In the genomic region with DNA sequence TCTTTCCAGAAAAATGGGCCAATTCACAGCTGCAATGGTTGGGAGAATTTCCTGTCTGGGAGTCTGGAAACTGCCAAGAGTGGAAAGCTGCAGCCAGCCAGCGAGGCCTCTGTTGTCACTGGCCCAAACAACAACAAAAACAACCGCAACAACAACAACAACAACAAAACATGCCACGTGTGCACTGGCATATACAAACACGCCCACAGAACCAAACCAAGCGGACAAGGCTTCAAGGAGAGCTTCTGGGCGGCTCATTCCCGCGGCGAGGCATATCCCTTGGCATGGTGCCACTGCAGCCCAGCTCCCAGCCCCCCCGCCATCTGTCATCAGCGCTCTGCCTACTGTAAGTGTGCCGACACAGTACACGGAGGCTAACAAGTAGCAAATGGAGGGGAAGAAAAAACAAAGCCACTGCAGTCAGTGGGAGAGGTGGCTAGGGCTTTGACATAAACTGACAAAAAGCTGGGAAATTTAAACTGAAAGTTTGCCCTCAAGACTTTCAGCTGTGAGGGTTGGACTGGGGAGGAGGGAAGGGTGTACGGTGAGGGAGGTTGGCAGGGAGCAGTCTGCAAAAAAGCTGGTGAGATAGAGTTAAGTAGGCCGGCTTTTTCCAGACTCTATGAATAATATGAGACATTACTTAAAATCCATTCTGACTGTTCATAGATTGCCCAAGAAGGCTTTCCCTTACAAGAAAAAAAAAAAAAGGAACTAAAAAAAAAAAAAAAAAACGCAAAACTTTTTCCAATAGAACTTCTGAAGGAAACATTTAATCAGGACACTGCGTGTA, we compare ENCODE assay signal across 10 cellular contexts.
A peak's percentile ranks its signal among the peaks of the same experiment; 100 is the strongest.
DNase-seq lines count a peak whose midpoint lies in the region; ATAC-seq and TF ChIP-seq lines count a peak whose summit lies in the region.
"Had no signal": no experiment of that assay in that cellular context is flagged by ENCODE, and none has a peak within 500 bp of the region (broad histone marks: within the 10 kb centered on the region; RNA-seq: fewer than 3 reads in every experiment).

No MANE protein-coding gene starts in this region.

- no peaks in the 10 kb centered on the region for H3K79me2 ChIP-seq in smooth muscle cell (ENCODE audit: low read depth)

- CTCF ChIA-PET in A673 (lab: Charles Lee) = no interaction called here

- ATAC-seq in left ventricle myocardium superior (peak; percentile 96), HG03175 (IDR thresholded peaks at IDR 0.05; ENCODE audit: unreplicated experiment) (no peak), GM21717 (IDR thresholded peaks at IDR 0.05; ENCODE audit: unreplicated experiment) (no peak)

- H3K9ac ChIP-seq in smooth muscle cell (ENCODE audit: low read depth) = peak overlapping the region; percentile 78

- no peak overlapping the region for H3K27ac ChIP-seq in A673 (ENCODE audit: low read depth, low read length, poor library complexity, severe bottlenecking)
- H3K27ac ChIP-seq in smooth muscle cell (ENCODE audit: low read depth) = peak overlapping the region; percentile 95
- H3K27ac ChIP-seq: SK-N-MC had no signal

- H3K4me3 ChIP-seq in A673 (ENCODE audit: low read depth, low read length, poor library complexity, severe bottlenecking) = no peak overlapping the region
- peak overlapping the region; percentile 45 for H3K4me3 ChIP-seq in smooth muscle cell
- H3K4me3 ChIP-seq: SK-N-MC had no signal

- no TSS peak for BruUV-seq in A673 (replicated peaks; lab: Mats Ljungman, UMichigan)

- no peaks in the 10 kb centered on the region for H3K4me1 ChIP-seq in A673 (ENCODE audit: insufficient read depth, low read length, poor library complexity, severe bottlenecking)
- peaks cover 6% of the 10 kb centered on the region for H3K4me1 ChIP-seq in smooth muscle cell (ENCODE audit: low read depth)

- peak; percentile 51 for DNase-seq in A673 (ENCODE audit: low spot score)
- peak; percentile 90 for DNase-seq in NCI-H1105 (lab: John Stamatoyannopoulos, UW)
- peak; percentile 68 for DNase-seq in amniotic stem cell (lab: John Stamatoyannopoulos, UW)
- DNase-seq in left ventricle myocardium superior = peak; percentile 91
- peak; percentile 61 for DNase-seq in smooth muscle cell (lab: John Stamatoyannopoulos, UW; ENCODE audit: unreplicated experiment)
- no peak for DNase-seq in T-helper 2 cell
- DNase-seq: CD4-positive, CD25-positive, alpha-beta regulatory T cell had no signal

- peak overlapping the region; percentile 84 for H3K4me2 ChIP-seq in smooth muscle cell

- TF ChIP-seq CTCF in A673 (conservative IDR thresholded peaks at IDR 0.05; ENCODE audit: low read depth, low read length) (no peak), smooth muscle cell (IDR thresholded peaks at IDR 0.05; ENCODE audit: borderline replicate concordance, insufficient read depth, poor library complexity, severe bottlenecking) (no peak)

- peak overlapping the region; percentile 77 for H2AFZ ChIP-seq in smooth muscle cell (ENCODE audit: low read depth)

- H3K36me3 ChIP-seq in A673 (ENCODE audit: insufficient read depth, low read length, poor library complexity, severe bottlenecking) (no peaks in the 10 kb centered on the region), smooth muscle cell (ENCODE audit: low read depth) (no peaks in the 10 kb centered on the region)

- H3K9me3 ChIP-seq in A673 (ENCODE audit: low read depth, low read length, poor library complexity, severe bottlenecking) (no peaks in the 10 kb centered on the region), smooth muscle cell (replicated peaks; ENCODE audit: low read depth) (no peaks in the 10 kb centered on the region)

- POLR2A ChIA-PET in A673 (lab: Charles Lee; ENCODE audit: low non-redundant PET) = no interaction called here

- peaks cover 4% of the 10 kb centered on the region for H3F3A ChIP-seq in smooth muscle cell (ENCODE audit: low read depth)

- H4K20me1 ChIP-seq in smooth muscle cell (ENCODE audit: low read depth) = no peaks in the 10 kb centered on the region

- 24% methylated on average over 17 of the region's 17 CpGs for WGBS in smooth muscle cell (ENCODE audit: low lambda C conversion rate)

- intact Hi-C loops in A673 (cut with micrococcal nuclease; ENCODE audit: unreplicated experiment) = no loop called here
- intact Hi-C loops in left ventricle myocardium superior (cut with micrococcal nuclease) = no loop called here

- H3K27me3 ChIP-seq in A673 (replicated peaks; ENCODE audit: insufficient read depth, low read depth, low read length, poor library complexity) = peaks cover 17% of the 10 kb centered on the region
- no peaks in the 10 kb centered on the region for H3K27me3 ChIP-seq in smooth muscle cell (ENCODE audit: low read depth)

Comparison
In these comparisons a context has a peak if more than half of its experiments do, and no peak if none do; other contexts are left out.
1. DNase-seq: peak in A673 (single experiment), NCI-H1105 (single experiment), amniotic stem cell (single experiment), left ventricle myocardium superior (single experiment) and smooth muscle cell (single experiment); none in T-helper 2 cell (0 of 5).